In the genomic region with DNA sequence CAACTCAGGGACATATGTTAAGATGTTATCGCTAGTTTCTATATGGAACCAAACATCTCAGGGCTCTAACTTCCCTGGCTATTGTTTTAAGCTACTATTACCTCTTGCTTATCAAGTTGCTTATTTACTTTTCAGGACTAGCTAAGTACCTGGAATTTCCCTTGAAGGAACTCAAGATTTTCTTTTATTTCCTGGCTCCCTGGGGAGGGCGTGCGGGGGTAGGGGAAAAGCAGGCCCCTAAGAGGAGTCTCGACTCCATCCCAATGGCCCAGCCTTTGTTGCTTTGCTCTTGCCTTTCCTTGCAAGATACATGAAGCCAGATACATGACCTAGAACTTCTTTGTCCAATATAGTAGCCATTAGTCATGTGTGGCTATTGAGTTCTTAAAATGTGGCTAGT, we compare ENCODE assay signal across 19 cellular contexts.
A peak's percentile ranks its signal among the peaks of the same experiment; 100 is the strongest.
DNase-seq lines count a peak whose midpoint lies in the region; ATAC-seq and TF ChIP-seq lines count a peak whose summit lies in the region.
"Had no signal": no experiment of that assay in that cellular context is flagged by ENCODE, and none has a peak within 500 bp of the region (broad histone marks: within the 10 kb centered on the region; RNA-seq: fewer than 3 reads in every experiment).

No MANE protein-coding gene starts in this region.

- ATAC-seq in GM23338 (peak; percentile 94), WTC11 (peak; percentile 65), left ventricle myocardium superior (no peak), HG03442 (IDR thresholded peaks at IDR 0.05; ENCODE audit: unreplicated experiment) (no peak)
- ATAC-seq: CD8-positive, alpha-beta T cell; K562 had no signal

- H3K4me1 Mint-ChIP-seq in GM23338 (peaks cover 22% of the 10 kb centered on the region), WTC11 (peaks cover 25% of the 10 kb centered on the region)
- H3K4me1 Mint-ChIP-seq: B cell had no signal

- H3K4me1 ChIP-seq in GM23338 (ENCODE audit: insufficient read depth), result peaks cover 13% of the 10 kb centered on the region
- no peaks in the 10 kb centered on the region for H3K4me1 ChIP-seq in thyroid gland
- H3K4me1 ChIP-seq: BLaER1 treated with 17β-estradiol and CSF1 and Interleukin-3, amounts not matched to agents 10 nM and 100 nM had no signal

- POLR2A ChIA-PET in WTC11 (lab: Charles Lee), result no interaction called here

- no peak overlapping the region for H3K27ac ChIP-seq in GM23338 (ENCODE audit: low read depth)
- no peak overlapping the region for H3K27ac ChIP-seq in thyroid gland
- H3K27ac ChIP-seq: BLaER1 treated with 17β-estradiol and CSF1 and Interleukin-3, amounts not matched to agents 10 nM and 100 nM; GM23248; HL-60 had no signal

- no peaks in the 10 kb centered on the region for H4K20me1 ChIP-seq in GM23338 (replicated peaks; ENCODE audit: insufficient read depth)
- H4K20me1 ChIP-seq: BLaER1 treated with 17β-estradiol and CSF1 and Interleukin-3, amounts not matched to agents 10 nM and 100 nM had no signal

- H3K36me3 Mint-ChIP-seq in GM23338 (ENCODE audit: low read depth) (no peaks in the 10 kb centered on the region), WTC11 (no peaks in the 10 kb centered on the region)
- H3K36me3 Mint-ChIP-seq: CD8-positive, alpha-beta T cell had no signal

- no peaks in the 10 kb centered on the region for H3K9me3 ChIP-seq in thyroid gland
- H3K9me3 ChIP-seq: BLaER1 treated with 17β-estradiol and CSF1 and Interleukin-3, amounts not matched to agents 10 nM and 100 nM had no signal

- H3F3A ChIP-seq in GM23338 (replicated peaks; ENCODE audit: low read depth), result no peaks in the 10 kb centered on the region

- intact Hi-C loops in left ventricle myocardium superior (cut with micrococcal nuclease) (no loop called here), thyroid gland (cut with DNase I) (no loop called here)

- no peaks in the 10 kb centered on the region for H3K27me3 Mint-ChIP-seq in GM23338 (ENCODE audit: insufficient read depth, low read depth, poor library complexity)
- peaks cover 38% of the 10 kb centered on the region for H3K27me3 Mint-ChIP-seq in WTC11 (ENCODE audit: low read depth)

- TF ChIP-seq POLR2A in thyroid gland (IDR thresholded peaks at IDR 0.05), result no peak

- H3K27ac Mint-ChIP-seq in GM23338, result no peak overlapping the region
- H3K27ac Mint-ChIP-seq in WTC11, result no peak overlapping the region
- H3K27ac Mint-ChIP-seq: B cell; CD8-positive, alpha-beta T cell had no signal

- no peaks in the 10 kb centered on the region for H3K9me2 ChIP-seq in GM23338 (ENCODE audit: insufficient read depth)

- H3K36me3 ChIP-seq in GM23338 (ENCODE audit: insufficient read depth) (no peaks in the 10 kb centered on the region), thyroid gland (no peaks in the 10 kb centered on the region)
- H3K36me3 ChIP-seq: BLaER1 treated with 17β-estradiol and CSF1 and Interleukin-3, amounts not matched to agents 10 nM and 100 nM had no signal

- no peaks in the 10 kb centered on the region for H3K79me2 ChIP-seq in GM23338 (replicated peaks; ENCODE audit: insufficient read depth)

- CTCF ChIA-PET in WTC11 (lab: Charles Lee), result no interaction called here

- 69 to 71% methylated on average over 4 of the region's 4 CpGs for WGBS in thyroid gland, 2 donors

- H3K27me3 ChIP-seq in GM23338 (ENCODE audit: insufficient read depth), result peaks cover 27% of the 10 kb centered on the region
- no peaks in the 10 kb centered on the region for H3K27me3 ChIP-seq in thyroid gland
- H3K27me3 ChIP-seq: BLaER1 treated with 17β-estradiol and CSF1 and Interleukin-3, amounts not matched to agents 10 nM and 100 nM had no signal

- H2AFZ ChIP-seq in GM23338, result no peak overlapping the region
- H2AFZ ChIP-seq: GM23248 had no signal

- TF ChIP-seq CTCF in GM23338 (conservative IDR thresholded peaks at IDR 0.05; ENCODE audit: low read depth in 2 of 2), result no peak
- no peak for TF ChIP-seq CTCF in WTC11 (IDR thresholded peaks at IDR 0.05)
- TF ChIP-seq CTCF in thyroid gland (IDR thresholded peaks at IDR 0.05), result no peak

- H3K4me3 Mint-ChIP-seq in GM23338 (no peak overlapping the region), WTC11 (no peak overlapping the region)
- H3K4me3 Mint-ChIP-seq: B cell; CD8-positive, alpha-beta T cell; H9 had no signal

- DNase-seq in GM23338 (ENCODE audit: low spot score), result peak; percentile 74
- peak; percentile 31 for DNase-seq in WTC11 (ENCODE audit: low spot score)
- DNase-seq in iPS-NIHi11 (ENCODE audit: low spot score), result peak; percentile 50
- DNase-seq in left ventricle myocardium superior, result no peak
- no peak for DNase-seq in thyroid gland
- DNase-seq in DMS53 treated with DMSO at 0.1 percent for 48 hours (lab: John Stamatoyannopoulos, UW; ENCODE audit: unreplicated experiment), result no peak
- DNase-seq: 8988T; Calu3; CD8-positive, alpha-beta T cell; DND-41; EL; GM23248; H9; IMR-90 had no signal

- H3K4me3 ChIP-seq in GM23338, result no peak overlapping the region
- H3K4me3 ChIP-seq in thyroid gland (replicated peaks in 1 of 3), result no peak overlapping the region
- H3K4me3 ChIP-seq: BLaER1 treated with 17β-estradiol and CSF1 and Interleukin-3, amounts not matched to agents 10 nM and 100 nM; GM23248; K562 had no signal

- no peak overlapping the region for H3K4me2 ChIP-seq in GM23338
- H3K4me2 ChIP-seq: BLaER1 treated with 17β-estradiol and CSF1 and Interleukin-3, amounts not matched to agents 10 nM and 100 nM had no signal

- H3K9me3 Mint-ChIP-seq in GM23338, result no peaks in the 10 kb centered on the region
- H3K9me3 Mint-ChIP-seq in WTC11, result no peaks in the 10 kb centered on the region
- H3K9me3 Mint-ChIP-seq: CD8-positive, alpha-beta T cell; H9 had no signal

TF ChIP-seq in GM23338, 12 proteins besides CTCF, POLR2A, EP300 and RAD21:
- no peak for TF ChIP-seq NANOG (IDR thresholded peaks at IDR 0.05; ENCODE audit: borderline replicate concordance)

TF ChIP-seq in WTC11, 78 proteins besides CTCF, POLR2A, EP300 and RAD21 (continues in another document):
- no peak for TF ChIP-seq EMX1 (CRISPR knock-in tag; IDR thresholded peaks at IDR 0.05)
- TF ChIP-seq, protein P1, sequence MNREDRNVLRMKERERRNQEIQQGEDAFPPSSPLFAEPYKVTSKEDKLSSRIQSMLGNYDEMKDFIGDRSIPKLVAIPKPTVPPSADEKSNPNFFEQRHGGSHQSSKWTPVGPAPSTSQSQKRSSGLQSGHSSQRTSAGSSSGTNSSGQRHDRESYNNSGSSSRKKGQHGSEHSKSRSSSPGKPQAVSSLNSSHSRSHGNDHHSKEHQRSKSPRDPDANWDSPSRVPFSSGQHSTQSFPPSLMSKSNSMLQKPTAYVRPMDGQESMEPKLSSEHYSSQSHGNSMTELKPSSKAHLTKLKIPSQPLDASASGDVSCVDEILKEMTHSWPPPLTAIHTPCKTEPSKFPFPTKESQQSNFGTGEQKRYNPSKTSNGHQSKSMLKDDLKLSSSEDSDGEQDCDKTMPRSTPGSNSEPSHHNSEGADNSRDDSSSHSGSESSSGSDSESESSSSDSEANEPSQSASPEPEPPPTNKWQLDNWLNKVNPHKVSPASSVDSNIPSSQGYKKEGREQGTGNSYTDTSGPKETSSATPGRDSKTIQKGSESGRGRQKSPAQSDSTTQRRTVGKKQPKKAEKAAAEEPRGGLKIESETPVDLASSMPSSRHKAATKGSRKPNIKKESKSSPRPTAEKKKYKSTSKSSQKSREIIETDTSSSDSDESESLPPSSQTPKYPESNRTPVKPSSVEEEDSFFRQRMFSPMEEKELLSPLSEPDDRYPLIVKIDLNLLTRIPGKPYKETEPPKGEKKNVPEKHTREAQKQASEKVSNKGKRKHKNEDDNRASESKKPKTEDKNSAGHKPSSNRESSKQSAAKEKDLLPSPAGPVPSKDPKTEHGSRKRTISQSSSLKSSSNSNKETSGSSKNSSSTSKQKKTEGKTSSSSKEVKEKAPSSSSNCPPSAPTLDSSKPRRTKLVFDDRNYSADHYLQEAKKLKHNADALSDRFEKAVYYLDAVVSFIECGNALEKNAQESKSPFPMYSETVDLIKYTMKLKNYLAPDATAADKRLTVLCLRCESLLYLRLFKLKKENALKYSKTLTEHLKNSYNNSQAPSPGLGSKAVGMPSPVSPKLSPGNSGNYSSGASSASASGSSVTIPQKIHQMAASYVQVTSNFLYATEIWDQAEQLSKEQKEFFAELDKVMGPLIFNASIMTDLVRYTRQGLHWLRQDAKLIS (CRISPR knock-in tag; IDR thresholded peaks at IDR 0.05; ENCODE audit: borderline replicate concordance), result no peak
- TF ChIP-seq NFATC4 (CRISPR knock-in tag; IDR thresholded peaks at IDR 0.05), result no peak
- TF ChIP-seq OVOL2 (CRISPR knock-in tag; IDR thresholded peaks at IDR 0.05; ENCODE audit: borderline replicate concordance), result no peak
- no peak for TF ChIP-seq ZNF138 (CRISPR knock-in tag; conservative IDR thresholded peaks at IDR 0.05)
- no peak for TF ChIP-seq ELF4 (CRISPR knock-in tag; IDR thresholded peaks at IDR 0.05; ENCODE audit: low read depth)
- TF ChIP-seq ZNF671 (CRISPR knock-in tag; IDR thresholded peaks at IDR 0.05), result no peak
- no peak for TF ChIP-seq ATF3 (CRISPR knock-in tag; conservative IDR thresholded peaks at IDR 0.05)

Comparison
In these comparisons a context has a peak if more than half of its experiments do, and no peak if none do; other contexts are left out.
1. ATAC-seq: peak in GM23338 (single experiment) and WTC11 (single experiment); none in left ventricle myocardium superior (single experiment) and HG03442 (single experiment).
2. DNase-seq: peak in GM23338 (single experiment), WTC11 (single experiment) and iPS-NIHi11 (single experiment); none in left ventricle myocardium superior (single experiment), thyroid gland (0 of 2) and DMS53 treated with DMSO at 0.1 percent for 48 hours (single experiment).